ENCODE assay signal across 14 cellular contexts in the genomic region with DNA sequence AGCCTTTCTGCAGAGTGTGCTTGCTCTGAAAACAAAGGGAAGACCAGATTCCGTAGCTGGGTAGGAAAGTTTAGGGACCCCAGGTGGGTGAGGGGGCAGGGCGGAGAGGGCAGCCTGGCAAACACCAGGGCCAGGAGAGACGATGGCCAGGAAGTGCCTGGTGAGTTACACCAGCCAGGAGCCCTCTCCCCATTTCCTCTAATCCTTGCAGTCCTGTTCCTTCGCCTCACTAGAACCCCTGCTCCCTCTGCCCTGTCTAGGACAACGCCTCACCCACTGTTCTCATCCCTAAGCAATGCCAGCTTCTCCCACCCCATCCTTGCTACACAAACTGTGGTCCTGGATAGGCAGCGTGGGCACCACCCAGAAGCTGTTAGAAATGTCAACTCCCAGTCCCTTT. TPM values are rescaled to one million over a fixed set of nuclear protein-coding genes. Genes with fewer than 3 reads are reported as not detected.
A peak's percentile ranks its signal among the peaks of the same experiment; 100 is the strongest.
DNase-seq lines count a peak whose midpoint lies in the region.
"Had no signal": no experiment of that assay in that cellular context is flagged by ENCODE, and none has a peak within 500 bp of the region (broad histone marks: within the 10 kb centered on the region; RNA-seq: fewer than 3 reads in every experiment).

No MANE protein-coding gene starts in this region.

- peak overlapping the region; percentile 92 for H3K27ac Mint-ChIP-seq in activated T-cell treated with anti-CD3 and anti-CD28 coated beads, Interleukin-2, amount 50 U/mL, for 24 hours
- H3K27ac Mint-ChIP-seq in activated CD4-positive, alpha-beta memory T cell treated with anti-CD3 and anti-CD28 coated beads, Interleukin-2, amount 10 ng/mL, durations not matched to agents 7 days and 5 days = peak overlapping the region; percentile 63
- H3K27ac Mint-ChIP-seq in stimulated activated naive CD8-positive, alpha-beta T cell treated with anti-CD3 and anti-CD28 coated beads, Interleukin-15, Interleukin-2, amounts not matched to agents 100 ng/mL and 50 ng/mL, for 24 hours = peak overlapping the region; percentile 88

- no peak overlapping the region for H3K27ac ChIP-seq in iPS-20b (ENCODE audit: low read length)
- H3K27ac ChIP-seq: psoas muscle had no signal

- H3K9ac ChIP-seq in iPS-20b (ENCODE audit: low read depth, low read length) = peak overlapping the region; percentile 48; the same call in 1 of the 2 replicates

- H3K4me1 Mint-ChIP-seq in activated T-cell treated with anti-CD3 and anti-CD28 coated beads, Interleukin-2, amount 50 U/mL, for 24 hours (ENCODE audit: low read depth) = peaks cover 93% of the 10 kb centered on the region
- peaks cover 90% of the 10 kb centered on the region for H3K4me1 Mint-ChIP-seq in activated CD4-positive, alpha-beta memory T cell treated with anti-CD3 and anti-CD28 coated beads, Interleukin-2, amount 10 ng/mL, durations not matched to agents 7 days and 5 days
- H3K4me1 Mint-ChIP-seq in stimulated activated naive CD8-positive, alpha-beta T cell treated with anti-CD3 and anti-CD28 coated beads, Interleukin-15, Interleukin-2, amounts not matched to agents 100 ng/mL and 50 ng/mL, for 24 hours (ENCODE audit: low read depth) = peaks cover 95% of the 10 kb centered on the region

- H3K27me3 ChIP-seq in iPS-20b (ENCODE audit: insufficient read depth, low read length) (no peaks in the 10 kb centered on the region), H7 (ENCODE audit: control insufficient read depth, insufficient read depth, low read length) (no peaks in the 10 kb centered on the region)
- H3K27me3 ChIP-seq: MG63 had no signal

- H3K36me3 ChIP-seq in iPS-20b (ENCODE audit: insufficient read depth, low read depth, low read length) (no peaks in the 10 kb centered on the region), H7 (replicated peaks; ENCODE audit: control insufficient read depth, insufficient read depth, low read length) (no peaks in the 10 kb centered on the region; the same call in 1 of the 2 replicates)

- DNase-seq in activated T-cell treated with anti-CD3 and anti-CD28 coated beads, Interleukin-2, amount 50 U/mL, for 24 hours = no peak
- DNase-seq in activated T-cell treated with anti-CD3 and anti-CD28 coated beads, Interleukin-2, amount 50 U/mL, for 48 hours = no peak
- no peak for DNase-seq in activated CD4-positive, alpha-beta memory T cell treated with anti-CD3 and anti-CD28 coated beads, Interleukin-2, amount 10 ng/mL, durations not matched to agents 7 days and 5 days
- DNase-seq in cortex of kidney (lab: John Stamatoyannopoulos, UW) (no peak), H7 (no peak), foreskin melanocyte (no peak)
- DNase-seq: activated T-cell treated with anti-CD3 and anti-CD28 coated beads for 4 hours, hypothalamus, MG63, NCI-H187, NCI-H524 treated with DMSO at 0.1 percent for 48 hours, psoas muscle had no signal

- H3K27me3 Mint-ChIP-seq in activated T-cell treated with anti-CD3 and anti-CD28 coated beads, Interleukin-2, amount 50 U/mL, for 24 hours = no peaks in the 10 kb centered on the region
- H3K27me3 Mint-ChIP-seq in activated CD4-positive, alpha-beta memory T cell treated with anti-CD3 and anti-CD28 coated beads, Interleukin-2, amount 10 ng/mL, durations not matched to agents 7 days and 5 days = no peaks in the 10 kb centered on the region
- H3K27me3 Mint-ChIP-seq in stimulated activated naive CD8-positive, alpha-beta T cell treated with anti-CD3 and anti-CD28 coated beads, Interleukin-15, Interleukin-2, amounts not matched to agents 100 ng/mL and 50 ng/mL, for 24 hours = no peaks in the 10 kb centered on the region

- CTCF ChIA-PET in activated CD4-positive, alpha-beta memory T cell treated with anti-CD3 and anti-CD28 coated beads, Interleukin-2, amount 10 ng/mL, durations not matched to agents 7 days and 5 days (lab: Charles Lee) = interaction anchor here (1.2 to 1.4 kb wide), 4 partner anchors 8 to 111 kb away, joined by 3 to 4 read pairs (median 3); a partner anchor contains a TSS

- no peak overlapping the region for H3K4me3 ChIP-seq in iPS-20b (ENCODE audit: low read length)
- no peak overlapping the region for H3K4me3 ChIP-seq in H7 (ENCODE audit: insufficient read depth, low read depth, low read length)
- H3K4me3 ChIP-seq: MG63, psoas muscle had no signal

- H3K4me3 Mint-ChIP-seq in activated T-cell treated with anti-CD3 and anti-CD28 coated beads, Interleukin-2, amount 50 U/mL, for 24 hours = no peak overlapping the region
- no peak overlapping the region for H3K4me3 Mint-ChIP-seq in activated CD4-positive, alpha-beta memory T cell treated with anti-CD3 and anti-CD28 coated beads, Interleukin-2, amount 10 ng/mL, durations not matched to agents 7 days and 5 days
- H3K4me3 Mint-ChIP-seq in stimulated activated naive CD8-positive, alpha-beta T cell treated with anti-CD3 and anti-CD28 coated beads, Interleukin-15, Interleukin-2, amounts not matched to agents 100 ng/mL and 50 ng/mL, for 24 hours = no peak overlapping the region

- H3K9me3 ChIP-seq in iPS-20b (ENCODE audit: insufficient read depth, low read depth, low read length) = no peaks in the 10 kb centered on the region
- H3K9me3 ChIP-seq: MG63, psoas muscle had no signal

- H3K36me3 Mint-ChIP-seq in activated T-cell treated with anti-CD3 and anti-CD28 coated beads, Interleukin-2, amount 50 U/mL, for 24 hours (ENCODE audit: low read depth) = peaks cover 88% of the 10 kb centered on the region
- H3K36me3 Mint-ChIP-seq in activated CD4-positive, alpha-beta memory T cell treated with anti-CD3 and anti-CD28 coated beads, Interleukin-2, amount 10 ng/mL, durations not matched to agents 7 days and 5 days (ENCODE audit: low read depth) = peaks cover 81% of the 10 kb centered on the region
- H3K36me3 Mint-ChIP-seq in stimulated activated naive CD8-positive, alpha-beta T cell treated with anti-CD3 and anti-CD28 coated beads, Interleukin-15, Interleukin-2, amounts not matched to agents 100 ng/mL and 50 ng/mL, for 24 hours (ENCODE audit: low read depth) = peaks cover 81% of the 10 kb centered on the region

- POLR2A ChIA-PET in activated CD4-positive, alpha-beta memory T cell treated with anti-CD3 and anti-CD28 coated beads, Interleukin-2, amount 10 ng/mL, durations not matched to agents 7 days and 5 days (lab: Charles Lee) = interaction anchor here (1.1 to 17.5 kb wide), 3 partner anchors 9 to 33 kb away, joined by 3 to 204 read pairs (median 5); a partner anchor contains a TSS

- H3K9me3 Mint-ChIP-seq in activated T-cell treated with anti-CD3 and anti-CD28 coated beads, Interleukin-2, amount 50 U/mL, for 24 hours = no peaks in the 10 kb centered on the region
- no peaks in the 10 kb centered on the region for H3K9me3 Mint-ChIP-seq in activated CD4-positive, alpha-beta memory T cell treated with anti-CD3 and anti-CD28 coated beads, Interleukin-2, amount 10 ng/mL, durations not matched to agents 7 days and 5 days
- H3K9me3 Mint-ChIP-seq in stimulated activated naive CD8-positive, alpha-beta T cell treated with anti-CD3 and anti-CD28 coated beads, Interleukin-15, Interleukin-2, amounts not matched to agents 100 ng/mL and 50 ng/mL, for 24 hours = no peaks in the 10 kb centered on the region

- H3K4me1 ChIP-seq in iPS-20b (ENCODE audit: insufficient read depth, low read length) = peaks cover 16% of the 10 kb centered on the region; the same call in 1 of the 2 replicates
- H3K4me1 ChIP-seq: psoas muscle had no signal

RNA-seq across cellular contexts. Expression of a gene that starts 11.2 kb away (rescaled TPM):
- 100 to 1,000 TPM; 574 to 590 TPM for total RNA-seq in activated CD4-positive, alpha-beta memory T cell treated with anti-CD3 and anti-CD28 coated beads, Interleukin-2, amount 10 ng/mL, durations not matched to agents 7 days and 5 days
- 6.9 and 8.2 TPM in 2 replicates for total RNA-seq in H7 (2014; rRNA removed; shearing (Covaris generic))

Comparison
In these comparisons a context has a peak if more than half of its experiments do, and no peak if none do; other contexts are left out.
1. RNA of a gene that starts 11.2 kb away (total RNA-seq): 574 to 590 TPM in activated CD4-positive, alpha-beta memory T cell treated with anti-CD3 and anti-CD28 coated beads, Interleukin-2, amount 10 ng/mL, durations not matched to agents 7 days and 5 days; 6.9 to 8.2 TPM in H7; every median in the first group is over 10 times any median in the second.
2. Peak in every context shown above with its lines, with median percentiles within 50 percentile points of each other: H3K27ac Mint-ChIP-seq.